Comparison of ENCODE assay signal across 1 cellular context in the genomic region with DNA sequence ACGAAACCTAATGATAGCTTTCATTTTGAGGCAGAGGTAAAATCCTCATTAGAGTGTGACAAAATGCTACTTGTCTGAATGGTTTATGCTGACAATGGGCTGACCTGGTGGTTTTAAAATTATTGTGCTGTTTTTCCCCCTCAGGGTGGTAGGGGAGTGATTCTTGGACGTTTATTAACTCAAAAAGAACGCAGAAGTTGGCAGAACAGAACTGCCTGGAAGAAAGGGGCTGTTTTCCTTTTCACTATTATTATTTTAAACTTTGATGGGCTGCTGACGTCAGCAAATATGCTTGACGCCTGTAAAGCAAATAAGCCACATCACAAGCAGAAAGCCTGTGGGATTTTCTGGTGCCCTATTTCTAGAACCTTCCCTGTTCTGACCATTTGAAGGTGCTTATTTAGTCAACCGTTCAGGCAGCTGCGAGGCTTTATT.
TF ChIP-seq lines count a peak whose summit lies in the region.

No MANE protein-coding gene starts in this region.

TF ChIP-seq in H1, 55 proteins besides CTCF, POLR2A, EP300 and RAD21:
- peak; percentile 82 for TF ChIP-seq MAFK (IDR thresholded peaks at IDR 0.05; ENCODE audit: low read depth, low read length)
- TF ChIP-seq TBP (IDR thresholded peaks at IDR 0.05; ENCODE audit: low read depth, low read length) = no peak
- TF ChIP-seq NRF1 (IDR thresholded peaks at IDR 0.05; ENCODE audit: low read depth, low read length) = no peak
- no peak for TF ChIP-seq RXRA (IDR thresholded peaks at IDR 0.05; ENCODE audit: insufficient read depth, low read depth, low read length)
- no peak for TF ChIP-seq FOSL1 (IDR thresholded peaks at IDR 0.05; ENCODE audit: insufficient read depth, low read depth, low read length)
- TF ChIP-seq NANOG (IDR thresholded peaks at IDR 0.05; ENCODE audit: insufficient read depth, low read depth, low read length, poor library complexity, severe bottlenecking) = no peak
